In genomic region chr1:217661407-217661806, GRCh38 we compare ENCODE assay signal across 2 cellular contexts.
TF ChIP-seq lines count a peak whose summit lies in the region.

No MANE protein-coding gene starts in this region.

TF ChIP-seq in IMR-90, 13 proteins besides CTCF, POLR2A, EP300 and RAD21:
- TF ChIP-seq MAZ (IDR thresholded peaks at IDR 0.05; ENCODE audit: borderline replicate concordance, low read depth, low read length) (no peak), CEBPB (IDR thresholded peaks at IDR 0.05; ENCODE audit: low read depth, low read length) (no peak)

TF ChIP-seq in HEK293T, 16 proteins besides CTCF, POLR2A, EP300 and RAD21:
- TF ChIP-seq BHLHE40 (IDR thresholded peaks at IDR 0.05; ENCODE audit: borderline replicate concordance) (no peak), L3MBTL2 (conservative IDR thresholded peaks at IDR 0.05) (no peak), CTBP1 (IDR thresholded peaks at IDR 0.05; ENCODE audit: borderline replicate concordance) (no peak)
TF ChIP-seq in HEK293T: peak in this region for 0.
